1 cellular context compared by ENCODE assay signal in genomic region chr4:178296669-178297068, GRCh38.
TF ChIP-seq lines count a peak whose summit lies in the region.

No MANE protein-coding gene starts in this region.

TF ChIP-seq in Ishikawa, 13 proteins besides CTCF, POLR2A, EP300 and RAD21 (continued from another document):
- TF ChIP-seq REST (IDR thresholded peaks at IDR 0.05; ENCODE audit: low read depth), result no peak
- no peak for TF ChIP-seq FOXM1 (IDR thresholded peaks at IDR 0.05; ENCODE audit: borderline replicate concordance, low read depth)
- no peak for TF ChIP-seq TCF12 (IDR thresholded peaks at IDR 0.05; ENCODE audit: low read depth)
- TF ChIP-seq CEBPB (IDR thresholded peaks at IDR 0.05), result no peak
- no peak for TF ChIP-seq TAF1 (IDR thresholded peaks at IDR 0.05; ENCODE audit: low read depth)
- no peak for TF ChIP-seq YY1 (IDR thresholded peaks at IDR 0.05; ENCODE audit: low read depth)
- TF ChIP-seq, protein P1, sequence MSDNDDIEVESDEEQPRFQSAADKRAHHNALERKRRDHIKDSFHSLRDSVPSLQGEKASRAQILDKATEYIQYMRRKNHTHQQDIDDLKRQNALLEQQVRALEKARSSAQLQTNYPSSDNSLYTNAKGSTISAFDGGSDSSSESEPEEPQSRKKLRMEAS (IDR thresholded peaks at IDR 0.05), result no peak
- no peak for TF ChIP-seq NFIC (IDR thresholded peaks at IDR 0.05)
- TF ChIP-seq EGR1 (IDR thresholded peaks at IDR 0.05), result no peak
